ENCODE assay signal across 8 cellular contexts in the genomic region with DNA sequence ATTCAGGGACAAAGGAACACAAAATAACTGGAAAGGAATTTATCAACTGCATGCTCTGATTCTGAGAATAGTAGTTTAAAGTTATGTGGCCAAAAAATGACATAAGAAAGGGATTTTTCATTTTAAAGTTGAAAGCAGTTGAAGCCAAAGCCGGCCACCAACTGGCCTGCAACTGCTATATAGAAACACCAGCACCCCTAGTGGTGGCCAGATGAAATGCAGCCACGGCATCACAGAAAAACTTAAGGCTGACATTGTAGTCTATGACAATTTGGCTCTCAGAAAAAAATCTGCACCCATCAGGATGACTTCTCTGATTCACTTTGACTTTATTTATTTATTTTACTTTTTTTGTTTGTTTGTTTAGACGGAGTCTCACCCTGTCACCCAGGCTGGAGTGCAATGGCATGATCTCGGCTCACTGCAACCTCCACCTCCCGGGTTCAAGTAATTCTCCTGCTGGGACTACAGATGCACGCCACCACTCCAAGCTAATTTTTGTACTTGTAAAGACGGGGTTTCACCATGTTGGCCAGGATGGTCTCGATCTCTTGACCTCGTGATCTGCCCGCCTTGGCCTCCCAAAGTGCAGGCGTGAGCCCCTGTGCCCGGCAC. TPM values are rescaled to one million over a fixed set of nuclear protein-coding genes. Genes with fewer than 3 reads are reported as not detected.
DNase-seq lines count a peak whose midpoint lies in the region; ATAC-seq and TF ChIP-seq lines count a peak whose summit lies in the region.

No MANE protein-coding gene starts in this region.

- ATAC-seq in GM18519 (IDR thresholded peaks at IDR 0.05; ENCODE audit: low FRiP score, unreplicated experiment), result peak; percentile 80
- ATAC-seq in HG03108 (IDR thresholded peaks at IDR 0.05; ENCODE audit: unreplicated experiment), result peak; percentile 85
- peak; percentile 72 for ATAC-seq in effector memory CD8-positive, alpha-beta T cell (replicated peaks)

- no peaks in the 10 kb centered on the region for H3K27me3 Mint-ChIP-seq in activated CD4-positive, alpha-beta memory T cell treated with anti-CD3 and anti-CD28 coated beads, Interleukin-2, amount 10 ng/mL, durations not matched to agents 7 days and 5 days
- H3K27me3 Mint-ChIP-seq in effector memory CD8-positive, alpha-beta T cell, result no peaks in the 10 kb centered on the region
- no peaks in the 10 kb centered on the region for H3K27me3 Mint-ChIP-seq in mesothelial cell of epicardium (ENCODE audit: low read depth)

- CTCF ChIA-PET in activated CD4-positive, alpha-beta memory T cell treated with anti-CD3 and anti-CD28 coated beads, Interleukin-2, amount 10 ng/mL, durations not matched to agents 7 days and 5 days (lab: Charles Lee), result interaction anchor here (0.9 to 1.2 kb wide), 4 partner anchors 8 to 27 kb away, joined by 3 to 5 read pairs (median 4); no protein-coding TSS in a partner anchor

- H3K4me3 Mint-ChIP-seq in activated CD4-positive, alpha-beta memory T cell treated with anti-CD3 and anti-CD28 coated beads, Interleukin-2, amount 10 ng/mL, durations not matched to agents 7 days and 5 days, result no peak overlapping the region
- H3K4me3 Mint-ChIP-seq in effector memory CD8-positive, alpha-beta T cell, result no peak overlapping the region
- no peak overlapping the region for H3K4me3 Mint-ChIP-seq in mesothelial cell of epicardium

- DNase-seq in AML-193 (lab: John Stamatoyannopoulos, UW) (peak; percentile 51), NCI-H526 (lab: John Stamatoyannopoulos, UW) (peak; percentile 19 to 91), mesothelial cell of epicardium (ENCODE audit: low spot score in 2 of 2, unreplicated experiment in 2 of 2) (peak; percentile 35 to 69)
- peak; percentile 69 for DNase-seq in activated CD4-positive, alpha-beta memory T cell treated with anti-CD3 and anti-CD28 coated beads, Interleukin-2, amount 10 ng/mL, durations not matched to agents 7 days and 5 days
- DNase-seq in effector memory CD8-positive, alpha-beta T cell, result peak; percentile 43 to 62 (median 50)
- peak; percentile 14 to 18 for DNase-seq in stimulated activated CD8-positive, alpha-beta memory T cell treated with anti-CD3 and anti-CD28 coated beads, Interleukin-4, amount 100 ng/mL, for 4 hours (ENCODE audit: low read depth in 2 of 2, low spot score in 1 of 2)

- peak; percentile 97 for TF ChIP-seq CTCF in mesothelial cell of epicardium (IDR thresholded peaks at IDR 0.05; ENCODE audit: unreplicated experiment)

- no peak overlapping the region for H3K27ac Mint-ChIP-seq in activated CD4-positive, alpha-beta memory T cell treated with anti-CD3 and anti-CD28 coated beads, Interleukin-2, amount 10 ng/mL, durations not matched to agents 7 days and 5 days
- H3K27ac Mint-ChIP-seq in effector memory CD8-positive, alpha-beta T cell, result no peak overlapping the region
- H3K27ac Mint-ChIP-seq in mesothelial cell of epicardium, result no peak overlapping the region

- no peaks in the 10 kb centered on the region for H3K9me3 Mint-ChIP-seq in activated CD4-positive, alpha-beta memory T cell treated with anti-CD3 and anti-CD28 coated beads, Interleukin-2, amount 10 ng/mL, durations not matched to agents 7 days and 5 days
- no peaks in the 10 kb centered on the region for H3K9me3 Mint-ChIP-seq in effector memory CD8-positive, alpha-beta T cell
- peaks cover 10% of the 10 kb centered on the region for H3K9me3 Mint-ChIP-seq in mesothelial cell of epicardium

- POLR2A ChIA-PET in activated CD4-positive, alpha-beta memory T cell treated with anti-CD3 and anti-CD28 coated beads, Interleukin-2, amount 10 ng/mL, durations not matched to agents 7 days and 5 days (lab: Charles Lee), result no interaction called here

- H3K4me1 Mint-ChIP-seq in activated CD4-positive, alpha-beta memory T cell treated with anti-CD3 and anti-CD28 coated beads, Interleukin-2, amount 10 ng/mL, durations not matched to agents 7 days and 5 days, result no peaks in the 10 kb centered on the region
- no peaks in the 10 kb centered on the region for H3K4me1 Mint-ChIP-seq in effector memory CD8-positive, alpha-beta T cell (ENCODE audit: low read depth in 2 of 2)
- no peaks in the 10 kb centered on the region for H3K4me1 Mint-ChIP-seq in mesothelial cell of epicardium

- peaks cover 31% of the 10 kb centered on the region for H3K36me3 Mint-ChIP-seq in activated CD4-positive, alpha-beta memory T cell treated with anti-CD3 and anti-CD28 coated beads, Interleukin-2, amount 10 ng/mL, durations not matched to agents 7 days and 5 days (ENCODE audit: low read depth)
- peaks cover 13% of the 10 kb centered on the region for H3K36me3 Mint-ChIP-seq in effector memory CD8-positive, alpha-beta T cell (ENCODE audit: insufficient read depth)
- H3K36me3 Mint-ChIP-seq in mesothelial cell of epicardium, result peaks cover 14% of the 10 kb centered on the region

RNA-seq across cellular contexts. Expression of gene SLC35F2, which starts 59.2 kb away (rescaled TPM):
- 10 to 100 TPM; 10.3 to 13.3 TPM for total RNA-seq in activated CD4-positive, alpha-beta memory T cell treated with anti-CD3 and anti-CD28 coated beads, Interleukin-2, amount 10 ng/mL, durations not matched to agents 7 days and 5 days
- total RNA-seq in mesothelial cell of epicardium, result 11.9 to 14.5 TPM (median 12.7 TPM) in 3 replicates

Comparison
In these comparisons a context has a peak if more than half of its experiments do, and no peak if none do; other contexts are left out.
1. Peak in every context shown above with its lines: DNase-seq and ATAC-seq.
2. DNase-seq: peak in every context shown above with its lines; median percentile 69 in activated CD4-positive, alpha-beta memory T cell treated with anti-CD3 and anti-CD28 coated beads, Interleukin-2, amount 10 ng/mL, durations not matched to agents 7 days and 5 days; 55 in NCI-H526; 52 in mesothelial cell of epicardium; 51 in AML-193; 50 in effector memory CD8-positive, alpha-beta T cell; 16 in stimulated activated CD8-positive, alpha-beta memory T cell treated with anti-CD3 and anti-CD28 coated beads, Interleukin-4, amount 100 ng/mL, for 4 hours.